Comparison of ENCODE assay signal across 9 cellular contexts in genomic region chr6:122609881-122610689, GRCh38. TPM values are rescaled to one million over a fixed set of nuclear protein-coding genes. Genes with fewer than 3 reads are reported as not detected.
DNase-seq lines count a peak whose midpoint lies in the region; ATAC-seq, FAIRE-seq and TF ChIP-seq lines count a peak whose summit lies in the region.
"Had no signal": no experiment of that assay in that cellular context is flagged by ENCODE, and none has a peak within 500 bp of the region (broad histone marks: within the 10 kb centered on the region; RNA-seq: fewer than 3 reads in every experiment).

Gene PKIB, plus strand, starts transcription at chr6:122610405. Its CDS starts 107,390 bp downstream, at chr6:122717795.

- peaks cover 21% of the 10 kb centered on the region for H3K4me1 Mint-ChIP-seq in activated naive CD4-positive, alpha-beta T cell treated with anti-CD3 and anti-CD28 coated beads, Interleukin-2, amount 50 U/mL, for 24 hours

- peak within 1 kb of the TSS; percentile 56 for H3K27ac Mint-ChIP-seq in activated naive CD4-positive, alpha-beta T cell treated with anti-CD3 and anti-CD28 coated beads, Interleukin-2, amount 50 U/mL, for 24 hours

- TF ChIP-seq CTCF in upper lobe of right lung (IDR thresholded peaks at IDR 0.05) = peak; percentile 38

- H3K27me3 ChIP-seq in GM23248 (replicated peaks; ENCODE audit: insufficient read depth) = peaks cover 24% of the 10 kb centered on the region
- peaks cover 33% of the 10 kb centered on the region for H3K27me3 ChIP-seq in neuron (ENCODE audit: insufficient read depth, low read length)
- H3K27me3 ChIP-seq in upper lobe of right lung = peaks cover 31% of the 10 kb centered on the region

- no peaks in the 10 kb centered on the region for H4K20me1 ChIP-seq in GM23248 (ENCODE audit: insufficient read depth)

- no peaks in the 10 kb centered on the region for H3K9me3 Mint-ChIP-seq in activated naive CD4-positive, alpha-beta T cell treated with anti-CD3 and anti-CD28 coated beads, Interleukin-2, amount 50 U/mL, for 24 hours

- DNase-seq in ELF-1 (ENCODE audit: low read depth, low spot score) = peak; percentile 94
- peak; percentile 86 for DNase-seq in GM23248
- DNase-seq in KBM-7 = peak; percentile 83
- peak; percentile 24 for DNase-seq in RCC 7860 (ENCODE audit: low spot score)
- DNase-seq in glomerular visceral epithelial cell (ENCODE audit: extremely low spot score) = peak; percentile 85
- DNase-seq in upper lobe of right lung = peak; percentile 89

- peaks cover 1% of the 10 kb centered on the region for H3K36me3 Mint-ChIP-seq in activated naive CD4-positive, alpha-beta T cell treated with anti-CD3 and anti-CD28 coated beads, Interleukin-2, amount 50 U/mL, for 24 hours

- peaks cover 25% of the 10 kb centered on the region for H3K27me3 Mint-ChIP-seq in activated naive CD4-positive, alpha-beta T cell treated with anti-CD3 and anti-CD28 coated beads, Interleukin-2, amount 50 U/mL, for 24 hours

- H3K27ac ChIP-seq in GM23248 (no peak within 1 kb of the TSS), upper lobe of right lung (no peak within 1 kb of the TSS)

- H3K4me2 ChIP-seq in GM23248 (ENCODE audit: unreplicated experiment) = peak within 1 kb of the TSS; percentile 75

- no peak for FAIRE-seq in RCC 7860 (lab: Jason Lieb, UNC)
- FAIRE-seq: colon had no signal

- H3K79me2 ChIP-seq in GM23248 (ENCODE audit: insufficient read depth) = no peaks in the 10 kb centered on the region

- no peaks in the 10 kb centered on the region for H3F3A ChIP-seq in GM23248 (ENCODE audit: insufficient read depth)

- H3K4me3 ChIP-seq in GM23248 (peak within 1 kb of the TSS; percentile 67), neuron (ENCODE audit: low read length) (peak within 1 kb of the TSS; percentile 51), upper lobe of right lung (peak within 1 kb of the TSS; percentile 55)

- H3K36me3 ChIP-seq in GM23248 (ENCODE audit: low read depth) = no peaks in the 10 kb centered on the region
- no peaks in the 10 kb centered on the region for H3K36me3 ChIP-seq in neuron (ENCODE audit: insufficient read depth, low read length)
- H3K36me3 ChIP-seq in upper lobe of right lung = no peaks in the 10 kb centered on the region

- intact Hi-C loops in upper lobe of right lung (cut with DNase I) = no loop called here

- H3K4me3 Mint-ChIP-seq in activated naive CD4-positive, alpha-beta T cell treated with anti-CD3 and anti-CD28 coated beads, Interleukin-2, amount 50 U/mL, for 24 hours = peak within 1 kb of the TSS; percentile 84

- peak within 1 kb of the TSS; percentile 26; the same call in 1 of the 2 replicates for H3K9ac ChIP-seq in GM23248

- in situ Hi-C loops in GM23248 (cut with MboI) (no loop called here), KBM-7 (cut with MboI; ENCODE audit: low pct_unique_long_range_greater_than_20kb, low sequenced_read_pairs) (no loop called here)

- no peaks in the 10 kb centered on the region for H3K9me3 ChIP-seq in GM23248 (ENCODE audit: low read depth)
- H3K9me3 ChIP-seq in neuron (ENCODE audit: low read length) = no peaks in the 10 kb centered on the region
- no peaks in the 10 kb centered on the region for H3K9me3 ChIP-seq in upper lobe of right lung

- no peaks in the 10 kb centered on the region for H3K9me2 ChIP-seq in GM23248 (ENCODE audit: insufficient read depth)

- H3K4me1 ChIP-seq in GM23248 (ENCODE audit: insufficient read depth) (no peaks in the 10 kb centered on the region; the same call in 1 of the 2 replicates), neuron (ENCODE audit: insufficient read depth, low read length) (peaks cover 13% of the 10 kb centered on the region), upper lobe of right lung (peaks cover 9% of the 10 kb centered on the region)

- H2AFZ ChIP-seq in GM23248 (peak within 1 kb of the TSS; percentile 66), neuron (ENCODE audit: low read depth, low read length) (peak within 1 kb of the TSS; percentile 17)

- peak; percentile 98 for ATAC-seq in upper lobe of right lung

- WGBS in GM23248 (ENCODE audit: low coverage in 1 of 2, low lambda C conversion rate in 2 of 2, missing lambda C conversion rate in 2 of 2), 2 experiments = 6% methylated on average over 55 to 66 of the region's 66 CpGs

RNA-seq across cellular contexts. Expression of gene PKIB, which starts in this region (rescaled TPM):
- total RNA-seq in GM23248 (2014; rRNA removed; shearing (Covaris generic)) = 1.3 TPM in 1 of 2 replicates, not detected in the other
- polyA plus RNA-seq in GM23248 (2016; fragmentation: Nextera tagmentation; extraction: Ambion mirVana) = 0.40 and 0.77 TPM in 2 replicates
- total RNA-seq in upper lobe of right lung = 2.1 TPM

Comparison
In these comparisons a context has a peak if more than half of its experiments do, and no peak if none do; other contexts are left out.
1. DNase-seq: peak in every context shown above with its lines; median percentile 94 in ELF-1; 89 in upper lobe of right lung; 86 in GM23248; 85 in glomerular visceral epithelial cell; 83 in KBM-7; 24 in RCC 7860.